Comparison of ENCODE assay signal across 11 cellular contexts in the genomic region with DNA sequence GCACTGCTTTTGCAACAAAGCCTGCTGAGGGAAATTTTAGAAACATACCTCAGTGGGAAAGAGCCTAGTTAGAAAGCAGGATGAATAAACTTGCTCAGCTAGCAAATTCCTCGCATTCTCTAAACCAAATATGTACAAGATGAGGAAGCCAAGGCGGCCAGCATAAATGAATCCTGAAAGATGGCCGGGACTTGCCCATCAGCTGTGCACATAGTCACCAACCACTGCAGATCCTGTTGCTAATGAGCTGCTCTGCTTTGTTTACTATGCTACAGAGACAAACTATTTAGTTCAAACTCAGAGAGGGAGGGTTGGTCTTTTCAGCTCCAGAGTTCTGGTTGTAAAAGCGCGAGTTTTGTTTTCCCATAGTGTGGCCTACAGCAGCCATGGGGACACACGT. TPM values are rescaled to one million over a fixed set of nuclear protein-coding genes. Genes with fewer than 3 reads are reported as not detected.
A peak's percentile ranks its signal among the peaks of the same experiment; 100 is the strongest.
DNase-seq lines count a peak whose midpoint lies in the region; TF ChIP-seq lines count a peak whose summit lies in the region.
"Had no signal": no experiment of that assay in that cellular context is flagged by ENCODE, and none has a peak within 500 bp of the region (broad histone marks: within the 10 kb centered on the region; RNA-seq: fewer than 3 reads in every experiment).

No MANE protein-coding gene starts in this region.

- no peaks in the 10 kb centered on the region for H3K27me3 Mint-ChIP-seq in endodermal cell (ENCODE audit: insufficient read depth)
- H3K27me3 Mint-ChIP-seq: dendritic cell treated with granulocyte-macrophage colony-stimulating factor and Interleukin-4, amounts not matched to agents 40 ng/mL and 50 ng/mL, for 4 days had no signal

- no peaks in the 10 kb centered on the region for H3K27me3 ChIP-seq in endodermal cell (ENCODE audit: control insufficient read depth, insufficient read depth, low read length, poor library complexity, severe bottlenecking)

- H3K4me1 Mint-ChIP-seq in endodermal cell: peaks cover 3% of the 10 kb centered on the region

- H3K27ac ChIP-seq in endodermal cell (ENCODE audit: low read depth, low read length): peak overlapping the region; percentile 3

- peaks cover 4% of the 10 kb centered on the region for H3K9me3 ChIP-seq in endodermal cell (ENCODE audit: control insufficient read depth, low read length)

- TF ChIP-seq CTCF in AG09319 (IDR thresholded peaks at IDR 0.05; ENCODE audit: low read depth, low read length): no peak
- TF ChIP-seq CTCF in endodermal cell (conservative IDR thresholded peaks at IDR 0.05): no peak

- DNase-seq in AG09319 (ENCODE audit: extremely low read depth, low read depth): peak; percentile 80
- DNase-seq in M059J (ENCODE audit: low read depth): peak; percentile 97
- peak; percentile 46 for DNase-seq in endodermal cell
- peak; percentile 91 for DNase-seq in myocyte (ENCODE audit: low read depth)
- DNase-seq in globus pallidus (ENCODE audit: low spot score): no peak
- DNase-seq in posterior vena cava (ENCODE audit: low spot score): no peak
- no peak for DNase-seq in DMS79 (lab: John Stamatoyannopoulos, UW)
- no peak for DNase-seq in NCI-H2227 (lab: John Stamatoyannopoulos, UW; ENCODE audit: unreplicated experiment)
- DNase-seq: activated T-cell treated with anti-CD3 and anti-CD28 coated beads, Interleukin-2, amount 50 U/mL, for 1 hour; NCI-H2227 treated with DMSO at 0.1 percent for 48 hours had no signal

- H3K4me1 ChIP-seq in endodermal cell (ENCODE audit: control insufficient read depth, insufficient read depth, low read length): no peaks in the 10 kb centered on the region

- H3K9me3 Mint-ChIP-seq in endodermal cell: peaks cover 5% of the 10 kb centered on the region
- H3K9me3 Mint-ChIP-seq: dendritic cell treated with granulocyte-macrophage colony-stimulating factor and Interleukin-4, amounts not matched to agents 40 ng/mL and 50 ng/mL, for 4 days had no signal

- WGBS in endodermal cell (ENCODE audit: insufficient coverage in 1 of 2, insufficient read length in 1 of 2), 2 experiments: 74 to 79% methylated on average over 5 to 6 of the region's 6 CpGs

- no peak overlapping the region for H3K4me3 Mint-ChIP-seq in endodermal cell
- H3K4me3 Mint-ChIP-seq: dendritic cell treated with granulocyte-macrophage colony-stimulating factor and Interleukin-4, amounts not matched to agents 40 ng/mL and 50 ng/mL, for 4 days had no signal

- H3K27ac Mint-ChIP-seq in endodermal cell: peak overlapping the region; percentile 23
- H3K27ac Mint-ChIP-seq: dendritic cell treated with granulocyte-macrophage colony-stimulating factor and Interleukin-4, amounts not matched to agents 40 ng/mL and 50 ng/mL, for 4 days had no signal

- H3K36me3 ChIP-seq in endodermal cell (ENCODE audit: control insufficient read depth, insufficient read depth, low read length): no peaks in the 10 kb centered on the region

- intact Hi-C loops in posterior vena cava (cut with DNase I): loop anchor here (5.0 to 10.0 kb wide), 2 partner anchors 646 to 648 kb away; no protein-coding TSS in a partner anchor

- no peaks in the 10 kb centered on the region for H3K36me3 Mint-ChIP-seq in endodermal cell (ENCODE audit: low read depth)

- no peak overlapping the region for H3K4me3 ChIP-seq in endodermal cell (ENCODE audit: low read length)

- H3K9ac ChIP-seq in endodermal cell (ENCODE audit: extremely low read depth, low read length, poor library complexity, severe bottlenecking): no peak overlapping the region

RNA-seq across cellular contexts. Expression of a gene that starts 49.0 kb away (rescaled TPM):
- total RNA-seq in M059J (2014; rRNA removed; shearing (Covaris generic)): 1.2 and 4.0 TPM in 2 replicates
- total RNA-seq in endodermal cell: 1 to 10 TPM; 2.3 to 5.3 TPM
- polyA plus RNA-seq in endodermal cell (2013, experiment 1 of 2): 14.2 TPM
- 16.5 TPM for polyA plus RNA-seq in endodermal cell (2013, experiment 2 of 2)
- 8.5 and 8.7 TPM in 2 replicates for total RNA-seq in myocyte
- 3.0 TPM for polyA plus RNA-seq in myocyte (2012)
- 1 to 10 TPM; 5.6 to 9.5 TPM for total RNA-seq in posterior vena cava

Comparison
In these comparisons a context has a peak if more than half of its experiments do, and no peak if none do; other contexts are left out.
1. DNase-seq: peak in AG09319 (single experiment), M059J (single experiment), endodermal cell (single experiment) and myocyte (single experiment); none in globus pallidus (single experiment), posterior vena cava (single experiment), DMS79 (single experiment) and NCI-H2227 (single experiment).